Comparison of ENCODE assay signal across 20 cellular contexts in the genomic region with DNA sequence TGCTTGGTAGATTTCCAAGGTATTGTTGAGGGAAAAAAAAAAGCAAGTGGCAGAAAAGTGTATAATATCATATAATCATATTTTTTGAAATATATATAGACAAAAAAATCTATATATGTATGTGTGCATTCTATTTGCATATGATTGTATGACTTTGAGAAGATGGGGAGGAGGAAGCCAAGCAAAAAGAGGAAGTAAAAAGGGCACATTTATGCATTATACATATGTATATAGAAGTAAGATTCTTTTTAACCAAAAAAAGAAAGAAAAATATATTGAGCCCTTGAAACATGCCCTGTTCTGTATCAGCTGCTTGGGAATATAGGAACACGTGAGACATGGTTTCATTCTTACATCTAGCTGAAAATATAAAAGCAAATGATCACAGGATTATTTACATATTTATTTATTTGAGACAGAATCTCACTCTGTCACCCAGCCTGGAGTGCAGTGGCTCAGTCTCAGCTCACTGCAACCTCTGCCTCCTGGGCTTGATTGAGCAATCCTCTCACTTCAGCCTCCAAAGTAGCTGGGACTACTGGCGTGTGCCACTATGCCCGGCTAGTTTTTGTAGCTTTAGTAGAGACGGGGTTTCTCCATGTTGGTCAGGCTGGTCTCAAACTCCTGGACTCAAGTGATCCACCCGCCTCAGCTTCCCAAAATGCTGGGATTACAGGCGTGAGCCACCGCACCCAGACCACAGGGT. TPM values are rescaled to one million over a fixed set of nuclear protein-coding genes. Genes with fewer than 3 reads are reported as not detected.
DNase-seq lines count a peak whose midpoint lies in the region; ATAC-seq and TF ChIP-seq lines count a peak whose summit lies in the region.
"Had no signal": no experiment of that assay in that cellular context is flagged by ENCODE, and none has a peak within 500 bp of the region (broad histone marks: within the 10 kb centered on the region; RNA-seq: fewer than 3 reads in every experiment).

No MANE protein-coding gene starts in this region.

- H2BK120ac ChIP-seq in IMR-90 (ENCODE audit: low read depth, low read length), result no peak overlapping the region

- no peak for ATAC-seq in IMR-90 (ENCODE audit: low read depth)
- no peak for ATAC-seq in HG03039 (IDR thresholded peaks at IDR 0.05; ENCODE audit: unreplicated experiment)
- ATAC-seq: activated CD4-positive, CD25-positive, alpha-beta regulatory T cell treated with anti-CD3 and anti-CD28 coated beads, Interleukin-2, amount 50 U/mL, for 24 hours; activated naive CD4-positive, alpha-beta T cell treated with anti-CD3 and anti-CD28 coated beads, Interleukin-2, amount 50 U/mL, for 72 hours; sciatic nerve had no signal

- H4K8ac ChIP-seq in IMR-90 (ENCODE audit: low read depth in 2 of 2, low read length in 2 of 2), result 0 out of 4 replicates have a peak overlapping the region, but pooled peaks of 1 of the 2 experiments have one; percentile 2

- BruUV-seq in IMR-90 (replicated peaks; lab: Mats Ljungman, UMichigan), result no TSS peak

- no peak for TF ChIP-seq POLR2A in IMR-90 (IDR thresholded peaks at IDR 0.05; ENCODE audit: low read depth, low read length)

- no peak overlapping the region for H2AFZ ChIP-seq in IMR-90 (replicated peaks; ENCODE audit: low read length, poor library complexity)
- H2AFZ ChIP-seq: PC-9 had no signal

- H3K9me1 ChIP-seq in IMR-90 (ENCODE audit: insufficient read depth, low read length), result peaks cover 7% of the 10 kb centered on the region

- H3K4me3 ChIP-seq in IMR-90 (ENCODE audit: insufficient read depth, low read depth, low read length) (no peak overlapping the region), tibial artery (no peak overlapping the region)
- H3K4me3 ChIP-seq: PC-9, suprapubic skin had no signal

- POLR2A ChIA-PET in IMR-90 (lab: Charles Lee; ENCODE audit: unreplicated experiment), result no interaction called here

- peak overlapping the region; percentile 8; the same call in 1 of the 2 replicates for H2AK5ac ChIP-seq in IMR-90 (ENCODE audit: low read depth, low read length)

- H3K79me1 ChIP-seq in IMR-90 (ENCODE audit: low read depth in 1 of 2, low read length in 2 of 2), result peaks cover 0 to 4% of the 10 kb centered on the region in 2 experiments; a peak in 2 of 4 replicates

- H3K14ac ChIP-seq in IMR-90 (replicated peaks; ENCODE audit: low read depth, low read length), result no peak overlapping the region

- no peak for DNase-seq in IMR-90
- peak; percentile 39 for DNase-seq in NCI-H526 treated with DMSO at 0.1 percent for 48 hours (lab: John Stamatoyannopoulos, UW)
- DNase-seq in amniotic epithelial cell (ENCODE audit: low read depth), result peak; percentile 33
- DNase-seq in renal cortical epithelial cell (ENCODE audit: low read depth), result peak; percentile 40
- DNase-seq in tibial artery, result no peak
- no peak for DNase-seq in NCI-H187 treated with DMSO at 0.1 percent for 48 hours (lab: John Stamatoyannopoulos, UW)
- DNase-seq: activated T-cell treated with anti-CD3 and anti-CD28 coated beads for 4 hours; brain microvascular endothelial cell; CD4-positive, CD25-positive, alpha-beta regulatory T cell; erythroblast; glutamatergic neuron; NCI-H1436; stimulated activated CD4-positive, alpha-beta T cell treated with anti-CD3 and anti-CD28 coated beads, Interleukin-1b, Interleukin-23, amount 100 ng/mL, for 48 hours; SW 1271 had no signal

- CTCF ChIA-PET in IMR-90 (lab: Yijun Ruan, JAX), result no interaction called here

- no peak overlapping the region for H4K5ac ChIP-seq in IMR-90 (ENCODE audit: low read depth, low read length)

- H3K27me3 ChIP-seq in IMR-90 (ENCODE audit: control insufficient read depth, insufficient read depth, low read length), result no peaks in the 10 kb centered on the region
- H3K27me3 ChIP-seq in tibial artery, result peaks cover 0 to 31% of the 10 kb centered on the region in 2 donors
- H3K27me3 ChIP-seq: brain microvascular endothelial cell had no signal

- no peak overlapping the region for H3K56ac ChIP-seq in IMR-90 (ENCODE audit: extremely low read depth, insufficient read depth, low read length)

- no peak for TF ChIP-seq CTCF in IMR-90 (conservative IDR thresholded peaks at IDR 0.05; ENCODE audit: low read depth, low read length)
- no peak for TF ChIP-seq CTCF in tibial artery (IDR thresholded peaks at IDR 0.05)

- no peaks in the 10 kb centered on the region for H3K9me3 ChIP-seq in IMR-90 (ENCODE audit: control insufficient read depth, insufficient read depth, low read length)
- H3K9me3 ChIP-seq in tibial artery, result no peaks in the 10 kb centered on the region
- H3K9me3 ChIP-seq: suprapubic skin had no signal

- TF ChIP-seq RAD21 in IMR-90 (IDR thresholded peaks at IDR 0.05; ENCODE audit: low read length), result no peak

- H3K27ac ChIP-seq in IMR-90 (ENCODE audit: insufficient read depth, low read length) (no peak overlapping the region), tibial artery (no peak overlapping the region)
- H3K27ac ChIP-seq: brain microvascular endothelial cell, PC-9, suprapubic skin had no signal

- no peak overlapping the region for H3K9ac ChIP-seq in IMR-90 (ENCODE audit: low read depth, low read length)

- WGBS in IMR-90 (ENCODE audit: extremely low coverage in 2 of 2, insufficient read length in 1 of 2), 2 experiments, result 60% methylated on average over 2 of the region's 7 CpGs; no CpG with 5 or more reads in 1 of the 2 experiments

- intact Hi-C loops in IMR-90 (cut with micrococcal nuclease), result no loop called here
- intact Hi-C loops in tibial artery (cut with DNase I; ENCODE audit: low total_unique reads), result no loop called here

- no peak overlapping the region for H2AK9ac ChIP-seq in IMR-90 (replicated peaks; ENCODE audit: low read depth, low read length, poor library complexity)

- in situ Hi-C loops in IMR-90 (cut with MboI; ENCODE audit: low sequenced_read_pairs), result loop anchor here (25.0 kb wide), 1 partner anchor 557 kb away; a partner anchor contains a TSS

- H3K4me2 ChIP-seq in IMR-90 (ENCODE audit: low read depth, low read length), result no peak overlapping the region
- H3K4me2 ChIP-seq: PC-9 had no signal

- dilution Hi-C loops in IMR-90 (cut with HindIII; ENCODE audit: low sequenced_read_pairs, unreplicated experiment), result no loop called here

- peaks cover 19% of the 10 kb centered on the region for H3K4me1 ChIP-seq in IMR-90 (ENCODE audit: control insufficient read depth, insufficient read depth, low read length)
- no peaks in the 10 kb centered on the region for H3K4me1 ChIP-seq in tibial artery
- H3K4me1 ChIP-seq: suprapubic skin had no signal

- no peaks in the 10 kb centered on the region for H3K36me3 ChIP-seq in IMR-90 (ENCODE audit: control insufficient read depth, insufficient read depth, low read length)
- no peaks in the 10 kb centered on the region for H3K36me3 ChIP-seq in tibial artery
- H3K36me3 ChIP-seq: brain microvascular endothelial cell, suprapubic skin had no signal

- H4K91ac ChIP-seq in IMR-90 (ENCODE audit: insufficient read depth, low read depth, low read length), result no peak overlapping the region

- H2BK5ac ChIP-seq in IMR-90 (ENCODE audit: low read depth, low read length, poor library complexity, severe bottlenecking), result no peak overlapping the region

- H2BK20ac ChIP-seq in IMR-90 (ENCODE audit: low read depth, low read length), result no peak overlapping the region

- H2BK15ac ChIP-seq in IMR-90 (ENCODE audit: low read depth, low read length), result no peak overlapping the region

- no peak overlapping the region for H3K4ac ChIP-seq in IMR-90 (ENCODE audit: low read depth, low read length)

- no peak overlapping the region for H3K23ac ChIP-seq in IMR-90 (ENCODE audit: low read depth, low read length)

- no peaks in the 10 kb centered on the region for H4K20me1 ChIP-seq in IMR-90 (ENCODE audit: insufficient read depth, low read length)

- no peak overlapping the region for H3K18ac ChIP-seq in IMR-90 (ENCODE audit: low read depth, low read length)

TF ChIP-seq in IMR-90, 13 proteins besides CTCF, POLR2A, EP300 and RAD21:
- TF ChIP-seq MAFK (IDR thresholded peaks at IDR 0.05; ENCODE audit: low read depth, low read length), result no peak
- peak; percentile 73 for TF ChIP-seq CEBPB (IDR thresholded peaks at IDR 0.05; ENCODE audit: low read depth, low read length)

RNA-seq across cellular contexts. Expression of a gene that starts 18.0 kb away (rescaled TPM):
- total RNA-seq in IMR-90 (2012; rRNA removed), result 21.7 and 28.1 TPM in 2 replicates
- polyA plus RNA-seq in IMR-90 (2012; rRNA removed), result 5.7 and 8.5 TPM in 2 replicates
- 1.8 and 1.9 TPM in 2 replicates for polyA plus RNA-seq in IMR-90 (2012; cell fraction: cytosol; rRNA removed)
- polyA plus RNA-seq in IMR-90 (2012; cell fraction: nucleus; rRNA removed; ENCODE audit: low replicate concordance), result 7.5 and 25.7 TPM in 2 replicates
- 17.5 and 25.7 TPM in 2 replicates for total RNA-seq in renal cortical epithelial cell

Comparison
In these comparisons a context has a peak if more than half of its experiments do, and no peak if none do; other contexts are left out.
1. DNase-seq: peak in NCI-H526 treated with DMSO at 0.1 percent for 48 hours (single experiment), amniotic epithelial cell (single experiment) and renal cortical epithelial cell (single experiment); none in IMR-90 (single experiment), tibial artery (0 of 2) and NCI-H187 treated with DMSO at 0.1 percent for 48 hours (single experiment).